Comparison of ENCODE assay signal across 29 cellular contexts in the genomic region with DNA sequence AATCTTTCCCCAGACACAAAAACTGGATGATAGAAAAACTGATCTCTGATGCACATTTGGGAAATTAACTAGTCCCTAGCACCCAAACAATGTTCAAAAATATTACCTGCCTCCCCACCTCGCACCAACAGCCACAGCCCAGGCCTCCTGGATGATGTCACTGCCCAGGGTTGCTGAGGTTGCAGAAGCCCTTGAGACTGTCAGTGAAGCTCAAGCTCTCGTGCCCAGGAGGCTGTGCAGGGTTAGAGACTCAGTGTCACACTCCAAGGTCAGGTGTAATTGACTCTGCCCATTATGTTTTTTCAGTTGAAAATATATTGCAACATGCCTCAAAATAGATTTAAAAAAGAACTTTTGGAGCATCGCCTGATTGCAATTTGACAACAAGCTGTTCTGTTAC.
"Had no signal": no experiment of that assay in that cellular context is flagged by ENCODE, and none has a peak within 500 bp of the region (broad histone marks: within the 10 kb centered on the region; RNA-seq: fewer than 3 reads in every experiment).

No MANE protein-coding gene starts in this region.

- H3K27ac ChIP-seq: body of pancreas, colonic mucosa, gastrocnemius medialis, heart left ventricle had no signal

- H3K9me3 ChIP-seq: body of pancreas, colonic mucosa, gastrocnemius medialis, heart left ventricle had no signal

- ATAC-seq: activated CD4-positive, alpha-beta T cell treated with anti-CD3 and anti-CD28 coated beads for 36 hours; activated T-cell treated with anti-CD3 and anti-CD28 coated beads, Interleukin-2, amount 50 U/mL, for 72 hours; body of pancreas; esophagus mucosa; gastrocnemius medialis; heart left ventricle had no signal

- DNase-seq: activated CD4-positive, alpha-beta memory T cell treated with anti-CD3 and anti-CD28 coated beads, Interleukin-2, amount 10 ng/mL, durations not matched to agents 7 days and 5 days; activated CD4-positive, alpha-beta T cell treated with anti-CD3 and anti-CD28 coated beads for 36 hours; activated CD4-positive, alpha-beta T cell treated with anti-CD3 and anti-CD28 coated beads, Interleukin-2, amount 10 ng/mL, durations not matched to agents 24 days and 14 days; activated CD4-positive, alpha-beta T cell treated with anti-CD3 and anti-CD28 coated beads, Interleukin-2, amount 50 U/mL, for 4 hours; activated CD4-positive, CD25-positive, alpha-beta regulatory T cell; activated CD4-positive, CD25-positive, alpha-beta regulatory T cell treated with anti-CD3 and anti-CD28 coated beads, Interleukin-2, amount 50 U/mL, for 72 hours; activated CD8-positive, alpha-beta memory T cell treated with anti-CD3 and anti-CD28 coated beads, Interleukin-2, amount 50 U/mL, for 48 hours; activated gamma-delta T cell; activated naive CD4-positive, alpha-beta T cell; activated naive CD4-positive, alpha-beta T cell treated with anti-CD3 and anti-CD28 coated beads, Interleukin-2, amount 50 U/mL, for 16 hours; activated T-cell treated with anti-CD3 and anti-CD28 coated beads for 4 hours; activated T-cell treated with anti-CD3 and anti-CD28 coated beads, Interleukin-2, amount 50 U/mL, for 24 hours; activated T-cell treated with anti-CD3 and anti-CD28 coated beads, Interleukin-2, amount 50 U/mL, for 72 hours; amygdala; aorta; body of pancreas; central memory CD4-positive, alpha-beta T cell; cerebellar nuclear complex; colonic mucosa; effector CD8-positive, alpha-beta T cell; foreskin fibroblast; gastrocnemius medialis; glutamatergic neuron; heart left ventricle; hypothalamus; T-helper 2 cell had no signal

- H3K27me3 ChIP-seq: body of pancreas, colonic mucosa, gastrocnemius medialis, heart left ventricle had no signal

- H3K4me1 ChIP-seq: body of pancreas, colonic mucosa, gastrocnemius medialis had no signal

- FAIRE-seq: endometrium, endothelial cell of umbilical vein had no signal

- H3K4me3 ChIP-seq: body of pancreas, colonic mucosa, gastrocnemius medialis, heart left ventricle had no signal
